ENCODE assay signal across 1 cellular context in genomic region chr5:79800979-79801827, GRCh38.
TF ChIP-seq lines count a peak whose summit lies in the region.

No MANE protein-coding gene starts in this region.

TF ChIP-seq in K562, 482 proteins besides CTCF, POLR2A, EP300 and RAD21 (continued from another document):
- no peak for TF ChIP-seq PCBP2 (IDR thresholded peaks at IDR 0.05; ENCODE audit: low read depth, low read length, poor library complexity, severe bottlenecking)
- TF ChIP-seq ZNF644 (tag; IDR thresholded peaks at IDR 0.05; ENCODE audit: low read depth) = peak; percentile 76
- TF ChIP-seq MAFG (tag; conservative IDR thresholded peaks at IDR 0.05) = no peak
- 0 out of 2 replicates have a peak, but pooled peaks have one; percentile 28 for TF ChIP-seq SMAD4 (CRISPR knock-in tag; conservative IDR thresholded peaks at IDR 0.05)
- peak; percentile 88 for TF ChIP-seq SPI1 (IDR thresholded peaks at IDR 0.05; ENCODE audit: borderline replicate concordance, low read depth, low read length)
- peak; percentile 80; the same call in 1 of the 2 replicates for TF ChIP-seq ZNF175 (CRISPR knock-in tag; IDR thresholded peaks at IDR 0.05; ENCODE audit: low read depth)
- TF ChIP-seq TCFL5 (CRISPR knock-in tag; conservative IDR thresholded peaks at IDR 0.05) = 0 out of 2 replicates have a peak, but pooled peaks have one; percentile 28
- TF ChIP-seq NFIX (CRISPR knock-in tag; IDR thresholded peaks at IDR 0.05; ENCODE audit: low read depth) = no peak
- TF ChIP-seq TEAD2 (tag; IDR thresholded peaks at IDR 0.05) = peak; percentile 20; the same call in 1 of the 2 replicates
- 0 out of 2 replicates have a peak, but pooled peaks have one; percentile 60 for TF ChIP-seq ZNF766 (CRISPR knock-in tag; conservative IDR thresholded peaks at IDR 0.05)
- 0 out of 2 replicates have a peak, but pooled peaks have one; percentile 46 for TF ChIP-seq ZKSCAN8 (CRISPR knock-in tag; IDR thresholded peaks at IDR 0.05)
- TF ChIP-seq ZNF592 (IDR thresholded peaks at IDR 0.05) = 0 out of 2 replicates have a peak, but pooled peaks have one; percentile 60
- TF ChIP-seq EHMT2 (IDR thresholded peaks at IDR 0.05) = peak; percentile 18; the same call in 1 of the 2 replicates
- 0 out of 2 replicates have a peak, but pooled peaks have one; percentile 37 for TF ChIP-seq MEF2D (tag; conservative IDR thresholded peaks at IDR 0.05; ENCODE audit: low read depth)
- peak; percentile 50; the same call in 1 of the 2 replicates for TF ChIP-seq TAF7 (tag; IDR thresholded peaks at IDR 0.05)
- no peak for TF ChIP-seq ZNF431 (CRISPR knock-in tag; IDR thresholded peaks at IDR 0.05)
- TF ChIP-seq NFRKB (IDR thresholded peaks at IDR 0.05; ENCODE audit: low read depth) = peak; percentile 64; the same call in 1 of the 2 replicates
- TF ChIP-seq CREB3 (tag; conservative IDR thresholded peaks at IDR 0.05; ENCODE audit: low read depth) = peak; percentile 68; the same call in 1 of the 2 replicates
- TF ChIP-seq FUS (optimal IDR thresholded peaks at IDR 0.05; ENCODE audit: low read depth, low read length) = no peak
- no peak for TF ChIP-seq TBP (optimal IDR thresholded peaks at IDR 0.05; ENCODE audit: low read depth, low read length)
- peak; percentile 42; the same call in 1 of the 2 replicates for TF ChIP-seq BACH1 (tag; IDR thresholded peaks at IDR 0.05)
- TF ChIP-seq FOXK2 (conservative IDR thresholded peaks at IDR 0.05 in 1 of 2, IDR thresholded peaks at IDR 0.05 in 1 of 2; ENCODE audit: low read depth in 2 of 2) = peak; percentile 70 to 72; a peak in 3 of 4 replicates
- no peak for TF ChIP-seq CLOCK (CRISPR knock-in tag; IDR thresholded peaks at IDR 0.05; ENCODE audit: borderline replicate concordance)
- TF ChIP-seq TEAD1 (CRISPR knock-in tag; IDR thresholded peaks at IDR 0.05) = 0 out of 4 replicates have a peak, but pooled peaks of 1 of the 2 experiments have one; percentile 20
- TF ChIP-seq RBM22 (IDR thresholded peaks at IDR 0.05; ENCODE audit: low read depth, low read length, poor library complexity, severe bottlenecking) = no peak
